ENCODE assay signal across 11 cellular contexts in the genomic region with DNA sequence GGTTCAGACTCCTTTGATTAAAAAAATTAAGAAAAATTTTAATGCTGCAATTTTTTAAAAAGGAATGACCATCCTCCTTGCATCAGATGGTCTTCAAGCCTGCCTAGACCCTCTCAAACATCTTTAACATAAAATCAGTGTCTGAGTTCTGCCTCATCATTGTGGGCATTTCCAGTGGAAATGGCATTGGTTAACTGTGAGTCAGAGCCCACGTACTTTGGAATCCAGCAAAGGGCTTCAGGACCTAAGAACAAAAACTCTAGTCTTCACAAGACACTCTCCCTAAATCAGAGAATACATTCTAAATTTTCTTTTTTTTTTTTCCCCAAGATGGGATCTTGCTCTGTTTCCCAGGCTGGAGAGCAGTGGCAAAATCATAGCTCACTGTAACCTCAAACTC. TPM values are rescaled to one million over a fixed set of nuclear protein-coding genes. Genes with fewer than 3 reads are reported as not detected.
DNase-seq lines count a peak whose midpoint lies in the region; ATAC-seq and TF ChIP-seq lines count a peak whose summit lies in the region.
"Had no signal": no experiment of that assay in that cellular context is flagged by ENCODE, and none has a peak within 500 bp of the region (broad histone marks: within the 10 kb centered on the region; RNA-seq: fewer than 3 reads in every experiment).

No MANE protein-coding gene starts in this region.

- H3K4me1 Mint-ChIP-seq in activated CD4-positive, alpha-beta T cell treated with anti-CD3 and anti-CD28 coated beads, Interleukin-2, amount 10 ng/mL, durations not matched to agents 7 days and 5 days: peaks cover 20% of the 10 kb centered on the region

- POLR2A ChIA-PET in activated CD4-positive, alpha-beta T cell treated with anti-CD3 and anti-CD28 coated beads, Interleukin-2, amount 10 ng/mL, durations not matched to agents 7 days and 5 days (lab: Charles Lee): no interaction called here

- WGBS in psoas muscle, 3 donors: 39 to 75% (median 42%) methylated on average over 1 of the region's 1 CpG

- CTCF ChIA-PET in activated CD4-positive, alpha-beta T cell treated with anti-CD3 and anti-CD28 coated beads, Interleukin-2, amount 10 ng/mL, durations not matched to agents 7 days and 5 days (lab: Charles Lee): interaction anchor here (1.5 to 13.2 kb wide), 4 partner anchors 8 to 19 kb away, joined by 5 to 87 read pairs (median 13); no protein-coding TSS in a partner anchor

- no peak for DNase-seq in activated CD4-positive, alpha-beta T cell treated with anti-CD3 and anti-CD28 coated beads, Interleukin-2, amount 10 ng/mL, durations not matched to agents 7 days and 5 days
- no peak for DNase-seq in activated CD4-positive, alpha-beta T cell treated with anti-CD3 and anti-CD28 coated beads, Interleukin-2, amount 50 U/mL, for 4 hours
- DNase-seq in RPMI7951 (ENCODE audit: low read depth): peak; percentile 79
- peak; percentile 46 for DNase-seq in dedifferentiated amniotic fluid mesenchymal stem cell (ENCODE audit: extremely low spot score)
- DNase-seq in psoas muscle: no peak
- no peak for DNase-seq in DMS79 (lab: John Stamatoyannopoulos, UW)
- no peak for DNase-seq in NCI-H526 (lab: John Stamatoyannopoulos, UW)
- DNase-seq in NCI-H187 (lab: John Stamatoyannopoulos, UW): no peak
- DNase-seq: activated gamma-delta T cell treated with Interleukin-2 at 50 U/mL for 16 hours, NCI-H82 had no signal

- peaks cover 46% of the 10 kb centered on the region for H3K4me1 ChIP-seq in psoas muscle

- intact Hi-C loops in psoas muscle (cut with DNase I): no loop called here

- H3K9me3 Mint-ChIP-seq in activated CD4-positive, alpha-beta T cell treated with anti-CD3 and anti-CD28 coated beads, Interleukin-2, amount 10 ng/mL, durations not matched to agents 7 days and 5 days: no peaks in the 10 kb centered on the region
- H3K9me3 Mint-ChIP-seq: nephron had no signal

- H3K27ac Mint-ChIP-seq in activated CD4-positive, alpha-beta T cell treated with anti-CD3 and anti-CD28 coated beads, Interleukin-2, amount 10 ng/mL, durations not matched to agents 7 days and 5 days: peak overlapping the region; percentile 19

- H3K4me3 ChIP-seq in psoas muscle: no peak overlapping the region

- no peaks in the 10 kb centered on the region for H3K27me3 Mint-ChIP-seq in activated CD4-positive, alpha-beta T cell treated with anti-CD3 and anti-CD28 coated beads, Interleukin-2, amount 10 ng/mL, durations not matched to agents 7 days and 5 days

- H3K36me3 ChIP-seq in psoas muscle (ENCODE audit: insufficient read depth in 1 of 2, low read depth in 1 of 2): peaks cover 18 to 66% of the 10 kb centered on the region in 2 donors

- no peaks in the 10 kb centered on the region for H3K27me3 ChIP-seq in psoas muscle (ENCODE audit: insufficient read depth in 3 of 3, low read length in 2 of 3)

- H3K4me3 Mint-ChIP-seq in activated CD4-positive, alpha-beta T cell treated with anti-CD3 and anti-CD28 coated beads, Interleukin-2, amount 10 ng/mL, durations not matched to agents 7 days and 5 days: no peak overlapping the region
- H3K4me3 Mint-ChIP-seq: nephron had no signal

- ATAC-seq in psoas muscle: peak in 1 of 4 donors; percentile 34

- peaks cover 41% of the 10 kb centered on the region for H3K36me3 Mint-ChIP-seq in activated CD4-positive, alpha-beta T cell treated with anti-CD3 and anti-CD28 coated beads, Interleukin-2, amount 10 ng/mL, durations not matched to agents 7 days and 5 days (ENCODE audit: low read depth)

- H3K27ac ChIP-seq in psoas muscle: peak overlapping the region; percentile 78

- TF ChIP-seq CTCF in psoas muscle (IDR thresholded peaks at IDR 0.05): no peak

- H3K9me3 ChIP-seq in psoas muscle: no peaks in the 10 kb centered on the region

RNA-seq across cellular contexts. Expression of gene C5orf15, which starts 9.4 kb away (rescaled TPM):
- 10 to 100 TPM; 21.9 to 32.7 TPM for total RNA-seq in activated CD4-positive, alpha-beta T cell treated with anti-CD3 and anti-CD28 coated beads, Interleukin-2, amount 10 ng/mL, durations not matched to agents 7 days and 5 days
- total RNA-seq in RPMI7951 (2014; rRNA removed; shearing (Covaris generic)): 213 and 256 TPM in 2 replicates
- total RNA-seq in psoas muscle: 10 to 100 TPM; 12.7 to 16.0 (median 13.4) TPM
- polyA plus RNA-seq in psoas muscle: 10 to 100 TPM; 13.2 to 29.8 (median 22.9) TPM

RNA-seq across cellular contexts. Expression of gene VDAC1, which starts 26.9 kb away (rescaled TPM):
- 100 to 1,000 TPM; 184 to 208 TPM for total RNA-seq in activated CD4-positive, alpha-beta T cell treated with anti-CD3 and anti-CD28 coated beads, Interleukin-2, amount 10 ng/mL, durations not matched to agents 7 days and 5 days
- 387 and 419 TPM in 2 replicates for total RNA-seq in RPMI7951 (2014; rRNA removed; shearing (Covaris generic))
- 100 to 1,000 TPM; 389 to 592 (median 473) TPM for total RNA-seq in psoas muscle
- 100 to 1,000 TPM; 525 to 576 (median 529) TPM for polyA plus RNA-seq in psoas muscle

Comparison
In these comparisons a context has a peak if more than half of its experiments do, and no peak if none do; other contexts are left out.
1. DNase-seq: peak in RPMI7951 (single experiment) and dedifferentiated amniotic fluid mesenchymal stem cell (single experiment); none in activated CD4-positive, alpha-beta T cell treated with anti-CD3 and anti-CD28 coated beads, Interleukin-2, amount 10 ng/mL, durations not matched to agents 7 days and 5 days (single experiment), activated CD4-positive, alpha-beta T cell treated with anti-CD3 and anti-CD28 coated beads, Interleukin-2, amount 50 U/mL, for 4 hours (0 of 2), psoas muscle (0 of 2), DMS79 (single experiment), NCI-H526 (0 of 2) and NCI-H187 (0 of 2).